ENCODE assay signal across 29 cellular contexts in genomic region chr12:121943926-121944325, GRCh38.
"Had no signal": no experiment of that assay in that cellular context is flagged by ENCODE, and none has a peak within 500 bp of the region (broad histone marks: within the 10 kb centered on the region; RNA-seq: fewer than 3 reads in every experiment).

No MANE protein-coding gene starts in this region.

- ATAC-seq: activated CD8-positive, alpha-beta memory T cell treated with anti-CD3 and anti-CD28 coated beads, Interleukin-2, amount 10 ng/mL, durations not matched to agents 7 days and 5 days; activated naive CD8-positive, alpha-beta T cell treated with anti-CD3 and anti-CD28 coated beads, Interleukin-2, amount 50 U/mL, for 24 hours; Panc1; Right ventricle myocardium inferior had no signal

- H3K9ac ChIP-seq: KMS-11 had no signal

- H3K27me3 Mint-ChIP-seq: activated B cell treated with CpG ODN at 0.5 μM for 24 hours; activated CD4-positive, alpha-beta memory T cell treated with anti-CD3 and anti-CD28 coated beads, Interleukin-2, amount 10 ng/mL, durations not matched to agents 7 days and 5 days; activated CD8-positive, alpha-beta memory T cell treated with anti-CD3 and anti-CD28 coated beads, Interleukin-2, amount 10 ng/mL, durations not matched to agents 7 days and 5 days; activated naive CD8-positive, alpha-beta T cell; activated naive CD8-positive, alpha-beta T cell treated with anti-CD3 and anti-CD28 coated beads, Interleukin-2, amount 50 U/mL, for 24 hours had no signal

- H3K4me3 ChIP-seq: cardiac muscle cell had no signal

- H3K36me3 ChIP-seq: cardiac muscle cell had no signal

- H3K4me1 Mint-ChIP-seq: activated CD4-positive, alpha-beta memory T cell treated with anti-CD3 and anti-CD28 coated beads, Interleukin-2, amount 10 ng/mL, durations not matched to agents 7 days and 5 days; brain had no signal

- H3K9me3 Mint-ChIP-seq: activated B cell treated with CpG ODN at 0.5 μM for 24 hours; activated CD4-positive, alpha-beta memory T cell treated with anti-CD3 and anti-CD28 coated beads, Interleukin-2, amount 10 ng/mL, durations not matched to agents 7 days and 5 days; activated naive CD4-positive, alpha-beta T cell treated with anti-CD3 and anti-CD28 coated beads, Interleukin-2, amount 10 ng/mL, durations not matched to agents 7 days and 5 days; activated naive CD8-positive, alpha-beta T cell treated with anti-CD3 and anti-CD28 coated beads, Interleukin-2, amount 50 U/mL, for 24 hours had no signal

- H3K4me2 ChIP-seq: KMS-11 had no signal

- H3K27ac ChIP-seq: cardiac muscle cell, KMS-11, VCaP had no signal

- DNase-seq: activated B cell treated with CpG ODN at 0.5 μM for 24 hours; activated CD4-positive, alpha-beta memory T cell treated with anti-CD3 and anti-CD28 coated beads, Interleukin-2, amount 10 ng/mL, durations not matched to agents 7 days and 5 days; activated CD4-positive, alpha-beta T cell treated with anti-CD3 and anti-CD28 coated beads for 4 hours; activated CD4-positive, CD25-positive, alpha-beta regulatory T cell treated with anti-CD3 and anti-CD28 coated beads, Interleukin-2, amount 50 U/mL, for 72 hours; activated CD8-positive, alpha-beta memory T cell treated with anti-CD3 and anti-CD28 coated beads for 24 hours; activated CD8-positive, alpha-beta memory T cell treated with anti-CD3 and anti-CD28 coated beads, Interleukin-2, amount 10 ng/mL, durations not matched to agents 7 days and 5 days; activated CD8-positive, alpha-beta memory T cell treated with anti-CD3 and anti-CD28 coated beads, Interleukin-2, amount 50 U/mL, for 48 hours; activated effector memory CD4-positive, alpha-beta T cell treated with Interleukin-2 at 50 U/mL for 16 hours; activated naive CD4-positive, alpha-beta T cell treated with anti-CD3 and anti-CD28 coated beads, Interleukin-2, amount 10 ng/mL, durations not matched to agents 7 days and 5 days; activated naive CD8-positive, alpha-beta T cell treated with anti-CD3 and anti-CD28 coated beads, Interleukin-2, amount 50 U/mL, for 24 hours; activated T-cell treated with anti-CD3 and anti-CD28 coated beads, Interleukin-2, amount 50 U/mL, for 48 hours; anterior cingulate cortex; NCI-H1105; NCI-H1417 treated with DMSO at 0.1 percent for 48 hours; NCI-H187 treated with DMSO at 0.1 percent for 48 hours; NCI-H2081; NCI-H345; NCI-H524 treated with DMSO at 0.1 percent for 48 hours; SW 1271; T-helper 1 cell; T-helper 2 cell; T-helper 9 cell had no signal

- H3K27me3 ChIP-seq: cardiac muscle cell had no signal

- H3K36me3 Mint-ChIP-seq: activated CD8-positive, alpha-beta memory T cell treated with anti-CD3 and anti-CD28 coated beads, Interleukin-2, amount 10 ng/mL, durations not matched to agents 7 days and 5 days; activated naive CD4-positive, alpha-beta T cell treated with anti-CD3 and anti-CD28 coated beads, Interleukin-2, amount 10 ng/mL, durations not matched to agents 7 days and 5 days had no signal

- H3K27ac Mint-ChIP-seq: activated B cell treated with CpG ODN at 0.5 μM for 24 hours; activated CD4-positive, alpha-beta memory T cell treated with anti-CD3 and anti-CD28 coated beads, Interleukin-2, amount 10 ng/mL, durations not matched to agents 7 days and 5 days; activated CD8-positive, alpha-beta memory T cell treated with anti-CD3 and anti-CD28 coated beads, Interleukin-2, amount 10 ng/mL, durations not matched to agents 7 days and 5 days; activated naive CD4-positive, alpha-beta T cell treated with anti-CD3 and anti-CD28 coated beads, Interleukin-2, amount 10 ng/mL, durations not matched to agents 7 days and 5 days; activated naive CD8-positive, alpha-beta T cell; activated naive CD8-positive, alpha-beta T cell treated with anti-CD3 and anti-CD28 coated beads, Interleukin-2, amount 50 U/mL, for 24 hours; brain had no signal

- H3K4me3 Mint-ChIP-seq: activated B cell treated with CpG ODN at 0.5 μM for 24 hours; activated CD4-positive, alpha-beta memory T cell treated with anti-CD3 and anti-CD28 coated beads, Interleukin-2, amount 10 ng/mL, durations not matched to agents 7 days and 5 days; activated CD8-positive, alpha-beta memory T cell treated with anti-CD3 and anti-CD28 coated beads, Interleukin-2, amount 10 ng/mL, durations not matched to agents 7 days and 5 days; activated naive CD4-positive, alpha-beta T cell treated with anti-CD3 and anti-CD28 coated beads, Interleukin-2, amount 10 ng/mL, durations not matched to agents 7 days and 5 days; activated naive CD8-positive, alpha-beta T cell; activated naive CD8-positive, alpha-beta T cell treated with anti-CD3 and anti-CD28 coated beads, Interleukin-2, amount 50 U/mL, for 24 hours; brain had no signal
